ENCODE assay signal across 21 cellular contexts in genomic region chr1:71298633-71299032, GRCh38.
"Had no signal": no experiment of that assay in that cellular context is flagged by ENCODE, and none has a peak within 500 bp of the region (broad histone marks: within the 10 kb centered on the region; RNA-seq: fewer than 3 reads in every experiment).

No MANE protein-coding gene starts in this region.

- DNase-seq: activated CD4-positive, alpha-beta T cell treated with anti-CD3 and anti-CD28 coated beads for 48 hours; activated CD8-positive, alpha-beta memory T cell treated with anti-CD3 and anti-CD28 coated beads, Interleukin-2, amount 50 U/mL, for 48 hours; activated CD8-positive, alpha-beta T cell treated with anti-CD3 and anti-CD28 coated beads, Interleukin-2, amount 10 ng/mL, durations not matched to agents 7 days and 5 days; activated naive CD4-positive, alpha-beta T cell treated with Interleukin-2 at 50 U/mL for 16 hours; activated naive CD8-positive, alpha-beta T cell treated with anti-CD3 and anti-CD28 coated beads, Interleukin-2, amount 50 U/mL, for 24 hours; central memory CD4-positive, alpha-beta T cell; effector CD4-positive, alpha-beta T cell; hypothalamus; naive thymus-derived CD4-positive, alpha-beta T cell; nucleus accumbens; right lobe of liver; stimulated activated CD4-positive, alpha-beta T cell treated with anti-CD3 and anti-CD28 coated beads, Interleukin-12 subunit alpha, Interleukin-12 subunit beta, amount 100 ng/mL, for 4 hours; stimulated activated CD4-positive, alpha-beta T cell treated with anti-CD3 and anti-CD28 coated beads, Interleukin-2, amount 100 ng/mL, for 48 hours; stimulated activated naive CD4-positive, alpha-beta T cell treated with Interleukin-2 at 50 U/mL for 16 hours; T1000; WERI-Rb-1 had no signal

- H3K4me1 ChIP-seq: right lobe of liver, upper lobe of left lung had no signal

- H3K36me3 ChIP-seq: right lobe of liver, upper lobe of left lung, WERI-Rb-1 had no signal

- H3K4me3 ChIP-seq: coronary artery, lung, right lobe of liver, upper lobe of left lung had no signal

- H3K27me3 ChIP-seq: right lobe of liver, upper lobe of left lung had no signal

- H3K9me3 ChIP-seq: right lobe of liver, upper lobe of left lung had no signal

- ATAC-seq: activated CD8-positive, alpha-beta T cell treated with anti-CD3 and anti-CD28 coated beads, Interleukin-2, amount 10 ng/mL, durations not matched to agents 7 days and 5 days; activated naive CD8-positive, alpha-beta T cell treated with anti-CD3 and anti-CD28 coated beads, Interleukin-2, amount 50 U/mL, for 24 hours; naive thymus-derived CD4-positive, alpha-beta T cell; right lobe of liver had no signal

- H3K27ac ChIP-seq: coronary artery, right lobe of liver, upper lobe of left lung, WERI-Rb-1 had no signal

- FAIRE-seq: astrocyte, endothelial cell of umbilical vein had no signal
